Comparison of ENCODE assay signal across 21 cellular contexts in genomic region chr13:33624740-33625139, GRCh38.
A peak's percentile ranks its signal among the peaks of the same experiment; 100 is the strongest.
DNase-seq lines count a peak whose midpoint lies in the region; ATAC-seq, FAIRE-seq and TF ChIP-seq lines count a peak whose summit lies in the region.
"Had no signal": no experiment of that assay in that cellular context is flagged by ENCODE, and none has a peak within 500 bp of the region (broad histone marks: within the 10 kb centered on the region; RNA-seq: fewer than 3 reads in every experiment).

No MANE protein-coding gene starts in this region.

- H3K4me1 Mint-ChIP-seq in activated CD4-positive, alpha-beta T cell treated with anti-CD3 and anti-CD28 coated beads, Interleukin-2, amount 10 ng/mL, durations not matched to agents 24 days and 14 days: peaks cover 11% of the 10 kb centered on the region
- H3K4me1 Mint-ChIP-seq in activated CD4-positive, alpha-beta T cell treated with anti-CD3 and anti-CD28 coated beads, Interleukin-2, amount 10 ng/mL, durations not matched to agents 7 days and 5 days: peaks cover 9% of the 10 kb centered on the region

- no peak for TF ChIP-seq EP300 in esophagus muscularis mucosa (IDR thresholded peaks at IDR 0.05)

- H3K4me3 ChIP-seq in BLaER1 treated with 17β-estradiol and CSF1 and Interleukin-3, amounts not matched to agents 10 nM and 100 nM: no peak overlapping the region
- H3K4me3 ChIP-seq in OCI-LY7 (ENCODE audit: low read depth, low read length, poor library complexity, severe bottlenecking) (no peak overlapping the region), esophagus muscularis mucosa (no peak overlapping the region)

- H3K27me3 Mint-ChIP-seq in activated CD4-positive, alpha-beta T cell treated with anti-CD3 and anti-CD28 coated beads, Interleukin-2, amount 10 ng/mL, durations not matched to agents 24 days and 14 days: no peaks in the 10 kb centered on the region
- no peaks in the 10 kb centered on the region for H3K27me3 Mint-ChIP-seq in activated CD4-positive, alpha-beta T cell treated with anti-CD3 and anti-CD28 coated beads, Interleukin-2, amount 10 ng/mL, durations not matched to agents 7 days and 5 days

- POLR2A ChIA-PET in activated CD4-positive, alpha-beta T cell treated with anti-CD3 and anti-CD28 coated beads, Interleukin-2, amount 10 ng/mL, durations not matched to agents 7 days and 5 days (lab: Charles Lee): no interaction called here
- POLR2A ChIA-PET in OCI-LY7 (lab: Charles Lee): interaction anchor here (0.5 to 1.4 kb wide), 2 partner anchors 12 to 839 kb away, joined by 4 read pairs; no protein-coding TSS in a partner anchor

- H3K4me1 ChIP-seq in BLaER1 treated with 17β-estradiol and CSF1 and Interleukin-3, amounts not matched to agents 10 nM and 100 nM: peaks cover 10 to 13% (median 11%) of the 10 kb centered on the region in 10 experiments
- H3K4me1 ChIP-seq in OCI-LY7 (ENCODE audit: insufficient read depth, low read length, poor library complexity, severe bottlenecking) (peaks cover 3% of the 10 kb centered on the region), esophagus muscularis mucosa (no peaks in the 10 kb centered on the region)

- FAIRE-seq in urothelium cell line (lab: Jason Lieb, UNC): no peak
- no peak for FAIRE-seq in frontal cortex (lab: Jason Lieb, UNC)
- FAIRE-seq: GM12891, GM18507, HepG2, RCC 7860 had no signal

- CTCF ChIA-PET in activated CD4-positive, alpha-beta T cell treated with anti-CD3 and anti-CD28 coated beads, Interleukin-2, amount 10 ng/mL, durations not matched to agents 7 days and 5 days (lab: Charles Lee): no interaction called here
- CTCF ChIA-PET in OCI-LY7 (lab: Charles Lee; ENCODE audit: unreplicated experiment): interaction anchor here (0.6 kb wide), 1 partner anchor 504 kb away, joined by 4 read pairs; no protein-coding TSS in a partner anchor

- no peak overlapping the region for H2AFZ ChIP-seq in OCI-LY7 (ENCODE audit: low read length)

- DNase-seq in activated CD4-positive, alpha-beta T cell treated with anti-CD3 and anti-CD28 coated beads, Interleukin-2, amount 10 ng/mL, durations not matched to agents 24 days and 14 days: no peak
- DNase-seq in activated CD4-positive, alpha-beta T cell treated with anti-CD3 and anti-CD28 coated beads, Interleukin-2, amount 10 ng/mL, durations not matched to agents 7 days and 5 days: no peak
- DNase-seq in OCI-LY7 (ENCODE audit: low spot score): peak; percentile 16
- DNase-seq in esophagus muscularis mucosa (ENCODE audit: extremely low spot score): peak; percentile 39
- DNase-seq in urothelium cell line (ENCODE audit: low spot score): no peak
- no peak for DNase-seq in frontal cortex (ENCODE audit: low spot score in 2 of 2)
- DNase-seq: C1 segment of cervical spinal cord, GDM1, HFFc6, NCI-H1436, NCI-H2029 treated with DMSO at 0.1 percent for 48 hours, NCI-H2171 treated with DMSO at 0.1 percent for 48 hours, NCI-H446 treated with DMSO at 0.1 percent for 48 hours, Right ventricle myocardium superior had no signal

- no peaks in the 10 kb centered on the region for H3K27me3 ChIP-seq in BLaER1 treated with 17β-estradiol and CSF1 and Interleukin-3, amounts not matched to agents 10 nM and 100 nM
- no peaks in the 10 kb centered on the region for H3K27me3 ChIP-seq in esophagus muscularis mucosa

- no peaks in the 10 kb centered on the region for H3K36me3 Mint-ChIP-seq in activated CD4-positive, alpha-beta T cell treated with anti-CD3 and anti-CD28 coated beads, Interleukin-2, amount 10 ng/mL, durations not matched to agents 24 days and 14 days (ENCODE audit: low read depth)
- H3K36me3 Mint-ChIP-seq in activated CD4-positive, alpha-beta T cell treated with anti-CD3 and anti-CD28 coated beads, Interleukin-2, amount 10 ng/mL, durations not matched to agents 7 days and 5 days (ENCODE audit: low read depth): no peaks in the 10 kb centered on the region

- peaks cover 3% of the 10 kb centered on the region for H3K9me3 Mint-ChIP-seq in activated CD4-positive, alpha-beta T cell treated with anti-CD3 and anti-CD28 coated beads, Interleukin-2, amount 10 ng/mL, durations not matched to agents 24 days and 14 days
- no peaks in the 10 kb centered on the region for H3K9me3 Mint-ChIP-seq in activated CD4-positive, alpha-beta T cell treated with anti-CD3 and anti-CD28 coated beads, Interleukin-2, amount 10 ng/mL, durations not matched to agents 7 days and 5 days
- H3K9me3 Mint-ChIP-seq: HFFc6 had no signal

- H3K9me3 ChIP-seq in BLaER1 treated with 17β-estradiol and CSF1 and Interleukin-3, amounts not matched to agents 10 nM and 100 nM (replicated peaks in 1 of 11): no peaks in the 10 kb centered on the region
- H3K9me3 ChIP-seq in OCI-LY7 (ENCODE audit: low read length) (no peaks in the 10 kb centered on the region), esophagus muscularis mucosa (no peaks in the 10 kb centered on the region)

- no peaks in the 10 kb centered on the region for H3K36me3 ChIP-seq in BLaER1 treated with 17β-estradiol and CSF1 and Interleukin-3, amounts not matched to agents 10 nM and 100 nM
- no peaks in the 10 kb centered on the region for H3K36me3 ChIP-seq in OCI-LY7 (ENCODE audit: insufficient read depth, low read length)
- no peaks in the 10 kb centered on the region for H3K36me3 ChIP-seq in esophagus muscularis mucosa

- no peaks in the 10 kb centered on the region for H4K20me1 ChIP-seq in BLaER1 treated with 17β-estradiol and CSF1 and Interleukin-3, amounts not matched to agents 10 nM and 100 nM
- no peaks in the 10 kb centered on the region for H4K20me1 ChIP-seq in OCI-LY7 (ENCODE audit: insufficient read depth, low read length)

- peak overlapping the region; percentile 82 for H3K27ac Mint-ChIP-seq in activated CD4-positive, alpha-beta T cell treated with anti-CD3 and anti-CD28 coated beads, Interleukin-2, amount 10 ng/mL, durations not matched to agents 24 days and 14 days
- no peak overlapping the region for H3K27ac Mint-ChIP-seq in activated CD4-positive, alpha-beta T cell treated with anti-CD3 and anti-CD28 coated beads, Interleukin-2, amount 10 ng/mL, durations not matched to agents 7 days and 5 days
- H3K27ac Mint-ChIP-seq: HFFc6 had no signal

- no peak for TF ChIP-seq POLR2A in esophagus muscularis mucosa (IDR thresholded peaks at IDR 0.05; ENCODE audit: low read depth)

- no peak overlapping the region for H3K9ac ChIP-seq in BLaER1 treated with 17β-estradiol and CSF1 and Interleukin-3, amounts not matched to agents 10 nM and 100 nM
- H3K9ac ChIP-seq: KMS-11 had no signal

- H3K79me2 ChIP-seq in OCI-LY7 (ENCODE audit: insufficient read depth, low read depth, low read length): no peaks in the 10 kb centered on the region

- no peaks in the 10 kb centered on the region for H3K9me2 ChIP-seq in OCI-LY7 (ENCODE audit: insufficient read depth, low read length)

- H3K4me3 Mint-ChIP-seq in activated CD4-positive, alpha-beta T cell treated with anti-CD3 and anti-CD28 coated beads, Interleukin-2, amount 10 ng/mL, durations not matched to agents 24 days and 14 days: no peak overlapping the region
- no peak overlapping the region for H3K4me3 Mint-ChIP-seq in activated CD4-positive, alpha-beta T cell treated with anti-CD3 and anti-CD28 coated beads, Interleukin-2, amount 10 ng/mL, durations not matched to agents 7 days and 5 days
- H3K4me3 Mint-ChIP-seq: HFFc6 had no signal

- H3K27ac ChIP-seq in BLaER1 treated with 17β-estradiol and CSF1 and Interleukin-3, amounts not matched to agents 10 nM and 100 nM: no peak overlapping the region
- no peak overlapping the region for H3K27ac ChIP-seq in OCI-LY7 (ENCODE audit: low read depth, low read length, poor library complexity, severe bottlenecking)
- no peak overlapping the region for H3K27ac ChIP-seq in esophagus muscularis mucosa (replicated peaks in 1 of 4)
- H3K27ac ChIP-seq: KMS-11 had no signal

- TF ChIP-seq CTCF in OCI-LY7 (conservative IDR thresholded peaks at IDR 0.05; ENCODE audit: low read length) (no peak), esophagus muscularis mucosa (IDR thresholded peaks at IDR 0.05) (no peak)

- intact Hi-C loops in activated CD4-positive, alpha-beta T cell treated with anti-CD3 and anti-CD28 coated beads, Interleukin-2, amount 10 ng/mL, durations not matched to agents 24 days and 14 days (cut with micrococcal nuclease): no loop called here
- intact Hi-C loops in OCI-LY7 (cut with micrococcal nuclease; ENCODE audit: unreplicated experiment): no loop called here
- intact Hi-C loops in esophagus muscularis mucosa (cut with DNase I): no loop called here

- H3K4me2 ChIP-seq in BLaER1 treated with 17β-estradiol and CSF1 and Interleukin-3, amounts not matched to agents 10 nM and 100 nM: peak overlapping the region; percentile 29 to 43 (median 35); a peak in 16 of 22 replicates
- no peak overlapping the region for H3K4me2 ChIP-seq in OCI-LY7 (ENCODE audit: low read length)
- H3K4me2 ChIP-seq: KMS-11 had no signal

- no TSS peak for BruUV-seq in OCI-LY7 (replicated peaks; lab: Mats Ljungman, UMichigan)

- WGBS in esophagus muscularis mucosa: 82% methylated on average over 1 of the region's 1 CpG

- ATAC-seq in GM21447 (IDR thresholded peaks at IDR 0.05; ENCODE audit: unreplicated experiment): no peak
- ATAC-seq: HepG2 had no signal

Comparison
In these comparisons a context has a peak if more than half of its experiments do, and no peak if none do; other contexts are left out.
1. DNase-seq: peak in OCI-LY7 (single experiment) and esophagus muscularis mucosa (single experiment); none in activated CD4-positive, alpha-beta T cell treated with anti-CD3 and anti-CD28 coated beads, Interleukin-2, amount 10 ng/mL, durations not matched to agents 24 days and 14 days (single experiment), activated CD4-positive, alpha-beta T cell treated with anti-CD3 and anti-CD28 coated beads, Interleukin-2, amount 10 ng/mL, durations not matched to agents 7 days and 5 days (single experiment), urothelium cell line (single experiment) and frontal cortex (0 of 2).